19 cellular contexts compared by ENCODE assay signal in the genomic region with DNA sequence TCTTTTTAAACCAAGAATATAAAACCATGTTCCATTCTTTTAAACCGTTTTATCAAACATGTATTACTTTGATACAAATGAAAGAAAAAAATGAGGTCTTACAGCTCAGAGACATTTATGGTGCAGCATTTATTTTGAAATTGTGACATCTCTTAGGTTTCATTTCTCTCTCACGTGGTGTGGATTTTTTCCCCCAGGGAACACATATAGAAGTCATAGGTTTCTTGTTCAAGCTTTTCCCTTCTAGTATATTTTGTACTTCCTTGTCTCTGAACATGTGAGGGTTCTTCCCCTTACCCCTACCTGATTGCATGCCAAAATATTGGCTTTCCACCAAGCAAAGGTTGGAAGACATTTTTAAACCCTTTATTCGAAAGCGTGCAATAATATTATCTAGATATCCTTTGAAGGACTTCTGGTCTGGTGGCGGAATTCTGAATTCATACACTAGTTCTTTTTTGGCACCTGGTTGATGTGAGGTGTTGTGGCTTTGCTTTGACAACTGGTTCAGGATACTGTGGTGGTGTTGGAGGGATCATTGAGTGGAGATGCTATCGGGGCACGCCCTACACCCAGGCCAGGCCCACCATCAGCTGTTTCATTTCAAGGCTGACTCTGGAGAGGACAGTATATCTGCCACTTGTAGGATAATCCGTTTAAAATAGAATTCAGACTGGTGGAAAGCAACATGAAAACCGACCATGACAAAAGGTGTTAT. TPM values are rescaled to one million over a fixed set of nuclear protein-coding genes. Genes with fewer than 3 reads are reported as not detected.
DNase-seq lines count a peak whose midpoint lies in the region; ATAC-seq and TF ChIP-seq lines count a peak whose summit lies in the region.
"Had no signal": no experiment of that assay in that cellular context is flagged by ENCODE, and none has a peak within 500 bp of the region (broad histone marks: within the 10 kb centered on the region; RNA-seq: fewer than 3 reads in every experiment).

No MANE protein-coding gene starts in this region.

- no peak overlapping the region for H3K27ac Mint-ChIP-seq in stimulated activated naive B cell treated with anti-CD40 and anti-IgM and Interleukin-4, amounts not matched to agents 10 μg/mL and 1 μg/mL and 100 μg/mL, for 72 hours
- H3K27ac Mint-ChIP-seq: activated CD4-positive, alpha-beta T cell treated with anti-CD3 and anti-CD28 coated beads, Interleukin-2, amount 10 ng/mL, durations not matched to agents 24 days and 14 days; activated naive CD8-positive, alpha-beta T cell treated with anti-CD3 and anti-CD28 coated beads for 36 hours; CD4-positive, alpha-beta T cell; T-helper 17 cell had no signal

- no peaks in the 10 kb centered on the region for H3K9me3 Mint-ChIP-seq in stimulated activated naive B cell treated with anti-CD40 and anti-IgM and Interleukin-4, amounts not matched to agents 10 μg/mL and 1 μg/mL and 100 μg/mL, for 72 hours
- H3K9me3 Mint-ChIP-seq: activated CD4-positive, alpha-beta T cell treated with anti-CD3 and anti-CD28 coated beads, Interleukin-2, amount 10 ng/mL, durations not matched to agents 24 days and 14 days; activated naive CD8-positive, alpha-beta T cell treated with anti-CD3 and anti-CD28 coated beads for 36 hours; CD4-positive, alpha-beta T cell had no signal

- H3K9me3 ChIP-seq in RWPE2 (ENCODE audit: severe bottlenecking) (no peaks in the 10 kb centered on the region), esophagus squamous epithelium (no peaks in the 10 kb centered on the region)
- H3K9me3 ChIP-seq: ovary, spleen had no signal

- H3K4me3 ChIP-seq in RWPE2 (ENCODE audit: severe bottlenecking) (no peak overlapping the region), esophagus squamous epithelium (no peak overlapping the region)
- H3K4me3 ChIP-seq: ovary, spleen had no signal

- WGBS in esophagus squamous epithelium, 2 donors: 65 to 76% methylated on average over 9 of the region's 9 CpGs

- peaks cover 14 to 49% of the 10 kb centered on the region in 2 donors for H3K4me1 Mint-ChIP-seq in stimulated activated naive B cell treated with anti-CD40 and anti-IgM and Interleukin-4, amounts not matched to agents 10 μg/mL and 1 μg/mL and 100 μg/mL, for 72 hours

- H3K4me1 ChIP-seq in RWPE2 (ENCODE audit: insufficient read depth, poor library complexity, severe bottlenecking): peaks cover 48% of the 10 kb centered on the region
- H3K4me1 ChIP-seq in esophagus squamous epithelium: peaks cover 0 to 32% (median 0%) of the 10 kb centered on the region in 3 donors

- no peak overlapping the region for H3K4me3 Mint-ChIP-seq in stimulated activated naive B cell treated with anti-CD40 and anti-IgM and Interleukin-4, amounts not matched to agents 10 μg/mL and 1 μg/mL and 100 μg/mL, for 72 hours
- H3K4me3 Mint-ChIP-seq: activated CD4-positive, alpha-beta T cell treated with anti-CD3 and anti-CD28 coated beads, Interleukin-2, amount 10 ng/mL, durations not matched to agents 24 days and 14 days; activated naive CD8-positive, alpha-beta T cell treated with anti-CD3 and anti-CD28 coated beads for 36 hours; CD4-positive, alpha-beta T cell; T-helper 17 cell had no signal

- no peak for TF ChIP-seq POLR2A in esophagus squamous epithelium (IDR thresholded peaks at IDR 0.05)

- H3K36me3 ChIP-seq in RWPE2 (ENCODE audit: low read depth) (no peaks in the 10 kb centered on the region), esophagus squamous epithelium (no peaks in the 10 kb centered on the region)
- H3K36me3 ChIP-seq: ovary, spleen had no signal

- 0 out of 3 replicates have a peak, but pooled peaks have one; percentile 24 for ATAC-seq in RWPE2 (ENCODE audit: low read depth)
- ATAC-seq in stimulated activated naive B cell treated with anti-CD40 and anti-IgM and Interleukin-4, amounts not matched to agents 10 μg/mL and 1 μg/mL and 100 μg/mL, for 72 hours (replicated peaks): peak; percentile 69 to 81
- ATAC-seq in GM18517 (IDR thresholded peaks at IDR 0.05; ENCODE audit: unreplicated experiment): no peak
- ATAC-seq: stimulated activated naive CD8-positive, alpha-beta T cell treated with anti-CD3 and anti-CD28 coated beads, Interleukin-15, Interleukin-2, amounts not matched to agents 100 U/mL and 50 U/mL, for 24 hours; T-helper 17 cell had no signal

- H3K27ac ChIP-seq in RWPE2 (ENCODE audit: poor library complexity, severe bottlenecking) (peak overlapping the region; percentile 84), esophagus squamous epithelium (peak overlapping the region in 3 of 4 donors; percentile 25 to 34 (median 31))
- H3K27ac ChIP-seq: epithelial cell of prostate, ovary, spleen had no signal

- peak; percentile 47 for DNase-seq in GM03348 (ENCODE audit: low spot score)
- no peak for DNase-seq in RWPE2 (ENCODE audit: low spot score)
- DNase-seq in esophagus squamous epithelium (lab: John Stamatoyannopoulos, UW): no peak
- DNase-seq in stimulated activated naive B cell treated with anti-CD40 and anti-IgM and Interleukin-4, amounts not matched to agents 10 μg/mL and 1 μg/mL and 100 μg/mL, for 72 hours: no peak
- no peak for DNase-seq in GM20000 (ENCODE audit: low spot score)
- no peak for DNase-seq in DMS53 (lab: John Stamatoyannopoulos, UW)
- DNase-seq in DMS79 (lab: John Stamatoyannopoulos, UW): no peak
- DNase-seq: activated CD4-positive, alpha-beta T cell treated with anti-CD3 and anti-CD28 coated beads, Interleukin-2, amount 10 ng/mL, durations not matched to agents 24 days and 14 days; activated naive CD8-positive, alpha-beta T cell treated with anti-CD3 and anti-CD28 coated beads for 36 hours; activated T-cell treated with anti-CD3 and anti-CD28 coated beads, Interleukin-2, amount 50 U/mL, for 1 hour; CD4-positive, alpha-beta T cell; glutamatergic neuron; NCI-H2029 treated with DMSO at 0.1 percent for 48 hours; ovary; spleen; stimulated activated naive CD8-positive, alpha-beta T cell treated with anti-CD3 and anti-CD28 coated beads, Interleukin-15, Interleukin-2, amounts not matched to agents 100 U/mL and 50 U/mL, for 24 hours; T-helper 17 cell had no signal

- H3K27me3 Mint-ChIP-seq in stimulated activated naive B cell treated with anti-CD40 and anti-IgM and Interleukin-4, amounts not matched to agents 10 μg/mL and 1 μg/mL and 100 μg/mL, for 72 hours: no peaks in the 10 kb centered on the region
- H3K27me3 Mint-ChIP-seq: activated naive CD8-positive, alpha-beta T cell treated with anti-CD3 and anti-CD28 coated beads for 36 hours; CD4-positive, alpha-beta T cell; T-helper 17 cell had no signal

- no peaks in the 10 kb centered on the region for H3K27me3 ChIP-seq in RWPE2 (ENCODE audit: insufficient read depth, poor library complexity, severe bottlenecking)
- H3K27me3 ChIP-seq in esophagus squamous epithelium: no peaks in the 10 kb centered on the region
- H3K27me3 ChIP-seq: ovary, spleen had no signal

- H3K36me3 Mint-ChIP-seq in stimulated activated naive B cell treated with anti-CD40 and anti-IgM and Interleukin-4, amounts not matched to agents 10 μg/mL and 1 μg/mL and 100 μg/mL, for 72 hours: no peaks in the 10 kb centered on the region
- H3K36me3 Mint-ChIP-seq: activated naive CD8-positive, alpha-beta T cell treated with anti-CD3 and anti-CD28 coated beads for 36 hours had no signal

- intact Hi-C loops in esophagus squamous epithelium (cut with DNase I): loop anchor here (10.0 kb wide), 1 partner anchor 99 kb away; no protein-coding TSS in a partner anchor

- TF ChIP-seq CTCF in RWPE2 (IDR thresholded peaks at IDR 0.05; ENCODE audit: poor library complexity, severe bottlenecking) (no peak), esophagus squamous epithelium (IDR thresholded peaks at IDR 0.05) (no peak), GM20000 (IDR thresholded peaks at IDR 0.05; ENCODE audit: extremely low read depth, missing control alignments) (no peak)

RNA-seq across cellular contexts. Expression of a gene that starts 5.6 kb away (rescaled TPM):
- 10 to 100 TPM in 3 of 4 donors, 1 to 10 TPM in 1; 4.6 to 12.9 (median 11.8) TPM for total RNA-seq in esophagus squamous epithelium
